In genomic region chr12:20495997-20496396, GRCh38 we compare ENCODE assay signal across 17 cellular contexts.
DNase-seq lines count a peak whose midpoint lies in the region; ATAC-seq and TF ChIP-seq lines count a peak whose summit lies in the region.
"Had no signal": no experiment of that assay in that cellular context is flagged by ENCODE, and none has a peak within 500 bp of the region (broad histone marks: within the 10 kb centered on the region; RNA-seq: fewer than 3 reads in every experiment).

No MANE protein-coding gene starts in this region.

- no peaks in the 10 kb centered on the region for H3K9me3 Mint-ChIP-seq in activated T-helper 17 cell treated with anti-CD3 and anti-CD28 coated beads, Interleukin-2, amount 50 U/mL, for 72 hours
- H3K9me3 Mint-ChIP-seq: GM23338, H9 had no signal

- 50 to 71% methylated on average over 1 of the region's 1 CpG for WGBS in aorta, 2 donors

- DNase-seq in left ventricle myocardium inferior (no peak), right atrium auricular region (ENCODE audit: low spot score) (no peak), ascending aorta (ENCODE audit: low spot score in 2 of 2) (no peak), aorta (no peak), HUDEP-2 (lab: John Stamatoyannopoulos, UW; ENCODE audit: unreplicated experiment in 76 of 76) (no peak)
- DNase-seq: 8988T; C1 segment of cervical spinal cord; Calu3; CD4-positive, alpha-beta memory T cell; COR-L47; DMS53; DMS79 treated with DMSO at 0.1 percent for 48 hours; GF-D8; H9 had no signal

- H3K9me3 ChIP-seq in left ventricle myocardium inferior (replicated peaks) (no peaks in the 10 kb centered on the region), right atrium auricular region (no peaks in the 10 kb centered on the region), ascending aorta (no peaks in the 10 kb centered on the region), aorta (ENCODE audit: control insufficient read depth, low read length) (no peaks in the 10 kb centered on the region)

- no peak overlapping the region for H3K4me3 Mint-ChIP-seq in activated T-helper 17 cell treated with anti-CD3 and anti-CD28 coated beads, Interleukin-2, amount 50 U/mL, for 72 hours
- H3K4me3 Mint-ChIP-seq: CD4-positive, alpha-beta memory T cell; GM23338; H9 had no signal

- H3K4me3 ChIP-seq in left ventricle myocardium inferior: no peak overlapping the region
- H3K4me3 ChIP-seq in right atrium auricular region: no peak overlapping the region
- H3K4me3 ChIP-seq in ascending aorta: no peak overlapping the region
- no peak overlapping the region for H3K4me3 ChIP-seq in aorta (ENCODE audit: low read length in 2 of 2)
- H3K4me3 ChIP-seq: GM23338 had no signal

- peaks cover 6% of the 10 kb centered on the region for H3K4me1 Mint-ChIP-seq in activated T-helper 17 cell treated with anti-CD3 and anti-CD28 coated beads, Interleukin-2, amount 50 U/mL, for 72 hours

- no peak overlapping the region for H3K27ac Mint-ChIP-seq in activated T-helper 17 cell treated with anti-CD3 and anti-CD28 coated beads, Interleukin-2, amount 50 U/mL, for 72 hours
- H3K27ac Mint-ChIP-seq: CD4-positive, alpha-beta memory T cell; GM23338; H9 had no signal

- no peak for TF ChIP-seq CTCF in left ventricle myocardium inferior (IDR thresholded peaks at IDR 0.05; ENCODE audit: borderline replicate concordance)
- no peak for TF ChIP-seq CTCF in right atrium auricular region (IDR thresholded peaks at IDR 0.05)
- TF ChIP-seq CTCF in ascending aorta (IDR thresholded peaks at IDR 0.05): no peak

- H3K27me3 ChIP-seq in left ventricle myocardium inferior (ENCODE audit: low read depth) (no peaks in the 10 kb centered on the region), right atrium auricular region (no peaks in the 10 kb centered on the region), ascending aorta (no peaks in the 10 kb centered on the region), aorta (ENCODE audit: control insufficient read depth in 1 of 2, insufficient read depth in 2 of 2, low read length in 1 of 2) (no peaks in the 10 kb centered on the region)

- H3K27me3 Mint-ChIP-seq in activated T-helper 17 cell treated with anti-CD3 and anti-CD28 coated beads, Interleukin-2, amount 50 U/mL, for 72 hours: no peaks in the 10 kb centered on the region
- H3K27me3 Mint-ChIP-seq: CD4-positive, alpha-beta memory T cell had no signal

- H3K36me3 ChIP-seq in left ventricle myocardium inferior (no peaks in the 10 kb centered on the region), right atrium auricular region (no peaks in the 10 kb centered on the region), ascending aorta (no peaks in the 10 kb centered on the region), aorta (ENCODE audit: control insufficient read depth in 1 of 2, insufficient read depth in 2 of 2, low read length in 1 of 2) (no peaks in the 10 kb centered on the region)

- H3K36me3 Mint-ChIP-seq in activated T-helper 17 cell treated with anti-CD3 and anti-CD28 coated beads, Interleukin-2, amount 50 U/mL, for 72 hours (ENCODE audit: low read depth): no peaks in the 10 kb centered on the region
- H3K36me3 Mint-ChIP-seq: CD4-positive, alpha-beta memory T cell had no signal

- H3K27ac ChIP-seq in left ventricle myocardium inferior (replicated peaks): peak overlapping the region; percentile 20
- peak overlapping the region in 1 of 2 donors; percentile 11 for H3K27ac ChIP-seq in right atrium auricular region
- H3K27ac ChIP-seq in ascending aorta: peak overlapping the region; percentile 19 to 35
- peak overlapping the region; percentile 25 to 67 for H3K27ac ChIP-seq in aorta (ENCODE audit: low read depth in 1 of 2, low read length in 2 of 2)

- H3K4me1 ChIP-seq in left ventricle myocardium inferior: peaks cover 92% of the 10 kb centered on the region
- peaks cover 0 to 36% of the 10 kb centered on the region in 2 donors for H3K4me1 ChIP-seq in right atrium auricular region
- peaks cover 6 to 55% of the 10 kb centered on the region in 2 donors for H3K4me1 ChIP-seq in ascending aorta
- H3K4me1 ChIP-seq in aorta (ENCODE audit: control insufficient read depth in 1 of 2, insufficient read depth in 2 of 2, low read length in 2 of 2): peaks cover 6 to 13% of the 10 kb centered on the region in 2 donors

- ATAC-seq in aorta (ENCODE audit: low FRiP score): no peak
- ATAC-seq in activated T-helper 17 cell treated with anti-CD3 and anti-CD28 coated beads, Interleukin-2, amount 50 U/mL, for 72 hours (replicated peaks): no peak
- ATAC-seq: GM23338, HCT116 had no signal

- intact Hi-C loops in left ventricle myocardium inferior (cut with micrococcal nuclease) (no loop called here), ascending aorta (cut with DNase I) (no loop called here), aorta (cut with DNase I) (loop anchor here in 1 of 2 donors (10.0 kb wide), 1 partner anchor 49 kb away; no protein-coding TSS in a partner anchor)
